In the genomic region with DNA sequence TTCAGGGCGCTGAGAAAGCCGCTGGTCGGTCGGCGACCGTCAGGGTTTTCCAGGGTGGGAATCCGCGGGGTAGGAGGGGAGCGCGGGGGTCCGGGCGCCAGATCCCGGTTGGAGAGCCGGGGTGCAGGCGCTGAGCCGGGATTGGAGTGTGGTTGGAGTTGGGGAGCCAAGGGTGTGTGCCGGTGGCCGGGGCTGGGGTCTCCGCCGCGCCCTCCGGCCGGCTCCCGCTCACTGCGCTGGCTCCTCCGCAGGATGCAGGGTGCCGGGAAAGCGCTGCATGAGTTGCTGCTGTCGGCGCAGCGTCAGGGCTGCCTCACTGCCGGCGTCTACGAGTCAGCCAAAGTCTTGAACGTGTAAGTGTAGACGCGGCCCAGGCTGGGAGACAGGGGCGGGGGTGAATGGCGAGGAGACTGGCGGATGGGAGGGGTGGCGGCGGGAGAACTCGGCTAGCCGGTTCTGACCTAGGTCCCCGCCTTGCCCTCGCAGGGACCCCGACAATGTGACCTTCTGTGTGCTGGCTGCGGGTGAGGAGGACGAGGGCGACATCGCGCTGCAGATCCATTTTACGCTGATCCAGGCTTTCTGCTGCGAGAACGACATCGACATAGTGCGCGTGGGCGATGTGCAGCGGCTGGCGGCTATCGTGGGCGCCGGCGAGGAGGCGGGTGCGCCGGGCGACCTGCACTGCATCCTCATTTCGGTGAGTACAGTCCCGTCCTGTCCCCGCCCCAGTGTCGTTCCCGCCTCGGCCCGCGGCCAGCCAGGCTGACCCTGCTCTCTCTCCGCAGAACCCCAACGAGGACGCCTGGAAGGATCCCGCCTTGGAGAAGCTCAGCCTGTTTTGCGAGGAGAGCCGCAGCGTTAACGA, we compare ENCODE assay signal across 1 cellular context.
TF ChIP-seq lines count a peak whose summit lies in the region.

No MANE protein-coding gene starts in this region.

TF ChIP-seq in GM12878, 131 proteins besides CTCF, POLR2A, EP300 and RAD21 (continued from another document):
- TF ChIP-seq, protein P1, sequence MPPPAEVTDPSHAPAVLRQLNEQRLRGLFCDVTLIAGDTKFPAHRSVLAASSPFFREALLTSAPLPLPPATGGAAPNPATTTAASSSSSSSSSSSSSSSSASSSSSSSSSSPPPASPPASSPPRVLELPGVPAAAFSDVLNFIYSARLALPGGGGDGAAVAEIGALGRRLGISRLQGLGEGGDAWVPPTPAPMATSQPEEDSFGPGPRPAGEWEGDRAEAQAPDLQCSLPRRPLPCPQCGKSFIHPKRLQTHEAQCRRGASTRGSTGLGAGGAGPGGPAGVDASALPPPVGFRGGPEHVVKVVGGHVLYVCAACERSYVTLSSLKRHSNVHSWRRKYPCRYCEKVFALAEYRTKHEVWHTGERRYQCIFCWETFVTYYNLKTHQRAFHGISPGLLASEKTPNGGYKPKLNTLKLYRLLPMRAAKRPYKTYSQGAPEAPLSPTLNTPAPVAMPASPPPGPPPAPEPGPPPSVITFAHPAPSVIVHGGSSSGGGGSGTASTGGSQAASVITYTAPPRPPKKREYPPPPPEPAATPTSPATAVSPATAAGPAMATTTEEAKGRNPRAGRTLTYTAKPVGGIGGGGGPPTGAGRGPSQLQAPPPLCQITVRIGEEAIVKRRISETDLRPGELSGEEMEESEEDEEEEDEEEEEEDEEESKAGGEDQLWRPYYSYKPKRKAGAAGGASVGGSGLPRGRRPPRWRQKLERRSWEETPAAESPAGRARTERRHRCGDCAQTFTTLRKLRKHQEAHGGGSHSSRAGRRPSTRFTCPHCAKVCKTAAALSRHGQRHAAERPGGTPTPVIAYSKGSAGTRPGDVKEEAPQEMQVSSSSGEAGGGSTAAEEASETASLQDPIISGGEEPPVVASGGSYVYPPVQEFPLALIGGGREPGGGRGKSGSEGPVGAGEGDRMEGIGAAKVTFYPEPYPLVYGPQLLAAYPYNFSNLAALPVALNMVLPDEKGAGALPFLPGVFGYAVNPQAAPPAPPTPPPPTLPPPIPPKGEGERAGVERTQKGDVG (CRISPR knock-in tag; IDR thresholded peaks at IDR 0.05) = no peak
- TF ChIP-seq SPI1 (IDR thresholded peaks at IDR 0.05; ENCODE audit: borderline replicate concordance, insufficient read depth, low read depth, low read length) = no peak
